11 cellular contexts compared by ENCODE assay signal in the genomic region with DNA sequence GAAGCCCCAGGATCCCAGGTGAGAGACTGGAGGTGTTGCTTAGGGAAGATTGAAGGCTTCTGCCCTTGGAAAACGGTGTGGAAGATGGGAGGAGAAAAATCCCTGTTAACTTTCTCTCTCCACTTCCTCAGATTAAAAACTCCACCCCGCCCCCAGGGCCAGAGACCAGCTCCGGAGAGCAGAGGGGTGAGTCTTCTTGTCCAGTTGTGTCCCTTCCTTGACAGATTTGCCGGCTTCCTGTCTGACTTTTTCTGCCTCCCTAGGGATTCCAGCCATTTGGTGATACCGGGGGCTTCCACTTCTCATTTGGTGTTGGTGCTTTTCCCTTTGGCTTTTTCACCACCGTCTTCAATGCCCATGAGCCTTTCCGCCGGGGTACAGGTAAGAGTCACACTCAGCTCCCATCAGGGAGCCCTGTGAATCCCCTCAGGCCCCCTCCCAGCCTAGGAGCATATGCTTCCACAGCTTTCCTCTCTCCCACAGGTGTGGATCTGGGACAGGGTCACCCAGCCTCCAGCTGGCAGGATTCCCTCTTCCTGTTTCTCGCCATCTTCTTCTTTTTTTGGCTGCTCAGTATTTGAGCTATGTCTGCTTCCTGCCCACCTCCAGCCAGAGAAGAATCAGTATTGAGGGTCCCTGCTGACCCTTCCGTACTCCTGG. TPM values are rescaled to one million over a fixed set of nuclear protein-coding genes. Genes with fewer than 3 reads are reported as not detected.
DNase-seq lines count a peak whose midpoint lies in the region; ATAC-seq, FAIRE-seq and TF ChIP-seq lines count a peak whose summit lies in the region.
"Had no signal": no experiment of that assay in that cellular context is flagged by ENCODE, and none has a peak within 500 bp of the region (broad histone marks: within the 10 kb centered on the region; RNA-seq: fewer than 3 reads in every experiment).

No MANE protein-coding gene starts in this region.

- H3K9me3 Mint-ChIP-seq in activated naive CD4-positive, alpha-beta T cell treated with anti-CD3 and anti-CD28 coated beads for 36 hours = no peaks in the 10 kb centered on the region
- H3K9me3 Mint-ChIP-seq in activated B cell treated with CpG ODN at 0.5 μM for 24 hours = no peaks in the 10 kb centered on the region

- TF ChIP-seq CTCF in activated B cell treated with CpG ODN at 0.5 μM for 24 hours (IDR thresholded peaks at IDR 0.05) = no peak
- no peak for TF ChIP-seq CTCF in keratinocyte (optimal IDR thresholded peaks at IDR 0.05 in 1 of 3, IDR thresholded peaks at IDR 0.05 in 1 of 3, conservative IDR thresholded peaks at IDR 0.05 in 1 of 3; ENCODE audit: extremely low read depth in 1 of 3, insufficient read depth in 2 of 3, low read length in 3 of 3)
- no peak for TF ChIP-seq CTCF in suprapubic skin (IDR thresholded peaks at IDR 0.05)

- H4K20me1 ChIP-seq in keratinocyte (ENCODE audit: control insufficient read depth, extremely low read depth, insufficient read depth, low read length) = no peaks in the 10 kb centered on the region

- H3K27me3 ChIP-seq in keratinocyte (ENCODE audit: control insufficient read depth, extremely low read depth, insufficient read depth, low read length) = no peaks in the 10 kb centered on the region
- no peaks in the 10 kb centered on the region for H3K27me3 ChIP-seq in suprapubic skin

- POLR2A ChIA-PET in activated B cell treated with CpG ODN at 0.5 μM for 24 hours (lab: Charles Lee) = interaction anchor here (3.9 to 5.0 kb wide), 3 partner anchors 11 to 52 kb away, joined by 23 to 102 read pairs (median 69); partner anchors contain the start of genes ATF6B, GPSM3 and PBX2

- no peaks in the 10 kb centered on the region for H3K27me3 Mint-ChIP-seq in activated naive CD4-positive, alpha-beta T cell treated with anti-CD3 and anti-CD28 coated beads for 36 hours (ENCODE audit: low read depth)
- H3K27me3 Mint-ChIP-seq in activated B cell treated with CpG ODN at 0.5 μM for 24 hours = no peaks in the 10 kb centered on the region

- H3K36me3 ChIP-seq in keratinocyte (ENCODE audit: control insufficient read depth in 2 of 2, extremely low read depth in 1 of 2, insufficient read depth in 2 of 2, low read length in 2 of 2) = peaks cover 8% of the 10 kb centered on the region in 2 experiments
- H3K36me3 ChIP-seq in suprapubic skin = peaks cover 26% of the 10 kb centered on the region

- H3K27ac Mint-ChIP-seq in activated naive CD4-positive, alpha-beta T cell treated with anti-CD3 and anti-CD28 coated beads for 36 hours = peak overlapping the region; percentile 66
- H3K27ac Mint-ChIP-seq in activated B cell treated with CpG ODN at 0.5 μM for 24 hours = peak overlapping the region; percentile 57

- intact Hi-C loops in activated naive CD4-positive, alpha-beta T cell treated with anti-CD3 and anti-CD28 coated beads for 36 hours (cut with micrococcal nuclease) = loop anchor here (2.0 to 5.0 kb wide), 4 partner anchors 345 to 792 kb away; partner anchors contain the start of genes GPANK1 and PSMB8
- intact Hi-C loops in activated B cell treated with CpG ODN at 0.5 μM for 24 hours (cut with micrococcal nuclease) = loop anchor here (5.0 to 10.0 kb wide), 4 partner anchors 278 to 1563 kb away; partner anchors contain the start of genes C6orf47, CSNK2B, GPANK1 and HSD17B8

- H3K27ac ChIP-seq in keratinocyte (ENCODE audit: control insufficient read depth, insufficient read depth, low read length) (no peak overlapping the region), suprapubic skin (no peak overlapping the region)

- peaks cover 16% of the 10 kb centered on the region for H3K79me2 ChIP-seq in keratinocyte (ENCODE audit: control insufficient read depth, insufficient read depth, low read length)

- TF ChIP-seq EP300 in suprapubic skin (IDR thresholded peaks at IDR 0.05) = no peak

- H3K36me3 Mint-ChIP-seq in activated naive CD4-positive, alpha-beta T cell treated with anti-CD3 and anti-CD28 coated beads for 36 hours (ENCODE audit: low read depth) = peaks cover 6% of the 10 kb centered on the region
- H3K36me3 Mint-ChIP-seq in activated B cell treated with CpG ODN at 0.5 μM for 24 hours (ENCODE audit: low read depth) = peaks cover 59% of the 10 kb centered on the region

- no peak overlapping the region for H2AFZ ChIP-seq in keratinocyte (ENCODE audit: control insufficient read depth, low read length)

- no peak for ATAC-seq in activated B cell treated with CpG ODN at 0.5 μM for 24 hours (ENCODE audit: low read depth)
- ATAC-seq in HG02884 (IDR thresholded peaks at IDR 0.05; ENCODE audit: unreplicated experiment) = no peak

- 68% methylated on average over 10 of the region's 10 CpGs for WGBS in suprapubic skin

- H3K9ac ChIP-seq in keratinocyte (ENCODE audit: control insufficient read depth, extremely low read depth, insufficient read depth, low read length) = no peak overlapping the region

- H3K4me3 ChIP-seq in keratinocyte (ENCODE audit: control insufficient read depth in 2 of 3, extremely low read depth in 1 of 3, insufficient read depth in 2 of 3, low read depth in 1 of 3, low read length in 3 of 3) (no peak overlapping the region), suprapubic skin (peak overlapping the region; percentile 93)

- H3K9me3 ChIP-seq in keratinocyte (ENCODE audit: control insufficient read depth, low read depth, low read length) (no peaks in the 10 kb centered on the region), suprapubic skin (no peaks in the 10 kb centered on the region)

- peak overlapping the region; percentile 43 for H3K4me3 Mint-ChIP-seq in activated naive CD4-positive, alpha-beta T cell treated with anti-CD3 and anti-CD28 coated beads for 36 hours
- peak overlapping the region; percentile 96 for H3K4me3 Mint-ChIP-seq in activated B cell treated with CpG ODN at 0.5 μM for 24 hours

- no peak for DNase-seq in activated naive CD4-positive, alpha-beta T cell treated with anti-CD3 and anti-CD28 coated beads for 36 hours
- no peak for DNase-seq in activated naive CD4-positive, alpha-beta T cell treated with Interleukin-2 at 50 U/mL for 16 hours
- DNase-seq in activated B cell treated with CpG ODN at 0.5 μM for 24 hours = no peak
- DNase-seq in keratinocyte (ENCODE audit: low read depth, low spot score) = no peak
- DNase-seq in suprapubic skin (ENCODE audit: low spot score in 2 of 2) = no peak
- DNase-seq in COLO829 (ENCODE audit: low spot score) = no peak
- no peak for DNase-seq in amniotic stem cell (lab: John Stamatoyannopoulos, UW)
- DNase-seq: activated effector memory CD4-positive, alpha-beta T cell treated with anti-CD3 and anti-CD28 coated beads, Interleukin-2, amount 50 U/mL, for 16 hours; AML-193; NCI-H345 had no signal

- TF ChIP-seq POLR2A in suprapubic skin (IDR thresholded peaks at IDR 0.05) = no peak

- no peaks in the 10 kb centered on the region for H3K9me1 ChIP-seq in keratinocyte (ENCODE audit: control insufficient read depth, extremely low read depth, insufficient read depth, low read length)

- dilution Hi-C loops in keratinocyte (cut with MboI; ENCODE audit: extremely low pct_ligation_motif_present, low sequenced_read_pairs) = no loop called here

- CTCF ChIA-PET in activated naive CD4-positive, alpha-beta T cell treated with anti-CD3 and anti-CD28 coated beads for 36 hours (lab: Charles Lee) = interaction anchor here (1.0 to 1.4 kb wide), 2 partner anchors 8 to 16 kb away, joined by 3 to 5 read pairs; no protein-coding TSS in a partner anchor
- CTCF ChIA-PET in activated B cell treated with CpG ODN at 0.5 μM for 24 hours (lab: Charles Lee) = interaction anchor here (1.3 to 1.8 kb wide), 2 partner anchors 16 to 31 kb away, joined by 3 to 6 read pairs; no protein-coding TSS in a partner anchor

- peaks cover 25% of the 10 kb centered on the region for H3K4me1 ChIP-seq in keratinocyte (ENCODE audit: control insufficient read depth, extremely low read depth, insufficient read depth, low read length)
- H3K4me1 ChIP-seq in suprapubic skin = peaks cover 62% of the 10 kb centered on the region

- no peak for FAIRE-seq in keratinocyte (lab: Jason Lieb, UNC)

- H3K4me2 ChIP-seq in keratinocyte (ENCODE audit: control insufficient read depth, extremely low read depth, insufficient read depth, low read depth, low read length) = peak overlapping the region; percentile 87

- H3K4me1 Mint-ChIP-seq in activated naive CD4-positive, alpha-beta T cell treated with anti-CD3 and anti-CD28 coated beads for 36 hours (ENCODE audit: low read depth) = peaks cover 53% of the 10 kb centered on the region
- peaks cover 48% of the 10 kb centered on the region for H3K4me1 Mint-ChIP-seq in activated B cell treated with CpG ODN at 0.5 μM for 24 hours

RNA-seq across cellular contexts. Expression of gene RNF5, which starts 1.7 kb away (rescaled TPM):
- 10 to 100 TPM; 39.5 to 39.9 TPM for total RNA-seq in activated naive CD4-positive, alpha-beta T cell treated with anti-CD3 and anti-CD28 coated beads for 36 hours
- total RNA-seq in activated B cell treated with CpG ODN at 0.5 μM for 24 hours = 39.7 and 41.8 TPM in 2 replicates
- 29.6 to 43.2 TPM (median 33.2 TPM) in 3 replicates for polyA plus RNA-seq in keratinocyte
- 2.9 TPM for polyA plus RNA-seq in keratinocyte (2011; ENCODE audit: low read depth)
- 36.8 and 37.5 TPM in 2 replicates for polyA plus RNA-seq in keratinocyte (2011; cell fraction: cytosol; rRNA removed)
- polyA plus RNA-seq in keratinocyte (2011; cell fraction: nucleus; rRNA removed) = 15.3 and 17.9 TPM in 2 replicates
- polyA plus RNA-seq in keratinocyte (2012; ENCODE audit: low replicate concordance) = 35.1 and 39.4 TPM in 2 replicates
- 15.1 to 20.0 TPM (median 16.7 TPM) in 3 replicates for polyA minus RNA-seq in keratinocyte
- polyA minus RNA-seq in keratinocyte (2011; cell fraction: cytosol; rRNA and poly(A)+ RNA removed) = 15.0 TPM
- 4.0 and 7.0 TPM in 2 replicates for polyA minus RNA-seq in keratinocyte (2011; cell fraction: nucleus; rRNA and poly(A)+ RNA removed)
- total RNA-seq in suprapubic skin = 10 to 100 TPM; 55.7 to 73.0 (median 63.4) TPM

RNA-seq across cellular contexts. Expression of gene AGPAT1, which starts 4.0 kb away (rescaled TPM):
- 10 to 100 TPM; 25.8 to 26.5 TPM for total RNA-seq in activated naive CD4-positive, alpha-beta T cell treated with anti-CD3 and anti-CD28 coated beads for 36 hours
- total RNA-seq in activated B cell treated with CpG ODN at 0.5 μM for 24 hours (26.4 and 27.0 TPM in 2 replicates), suprapubic skin (10 to 100 TPM; 30.4 to 68.9 (median 42.6) TPM)
- 46.4 to 85.1 TPM (median 54.7 TPM) in 3 replicates for polyA plus RNA-seq in keratinocyte
- 2.9 TPM for polyA plus RNA-seq in keratinocyte (2011; ENCODE audit: low read depth)
- polyA plus RNA-seq in keratinocyte (2011; cell fraction: cytosol; rRNA removed) = 85.0 and 105 TPM in 2 replicates
- 54.6 and 68.9 TPM in 2 replicates for polyA plus RNA-seq in keratinocyte (2011; cell fraction: nucleus; rRNA removed)
- polyA plus RNA-seq in keratinocyte (2012; ENCODE audit: low replicate concordance) = 32.3 and 71.2 TPM in 2 replicates
- polyA minus RNA-seq in keratinocyte = 94.8 to 190 TPM (median 128 TPM) in 3 replicates
- 142 TPM for polyA minus RNA-seq in keratinocyte (2011; cell fraction: cytosol; rRNA and poly(A)+ RNA removed)
- polyA minus RNA-seq in keratinocyte (2011; cell fraction: nucleus; rRNA and poly(A)+ RNA removed) = 26.9 and 27.6 TPM in 2 replicates

RNA-seq across cellular contexts. Expression of gene AGER, which starts 4.2 kb away (rescaled TPM):
- 10 to 100 TPM; 15.6 to 17.0 TPM for total RNA-seq in activated naive CD4-positive, alpha-beta T cell treated with anti-CD3 and anti-CD28 coated beads for 36 hours
- total RNA-seq in activated B cell treated with CpG ODN at 0.5 μM for 24 hours (23.5 and 30.8 TPM in 2 replicates), suprapubic skin (1 to 10 TPM in 3 of 4 donors, not detected in 1; 1.5 to 9.9 (median 4.8) TPM)
- 2.0 to 2.4 TPM (median 2.4 TPM) in 3 replicates for polyA plus RNA-seq in keratinocyte
- polyA plus RNA-seq in keratinocyte (2011; ENCODE audit: low read depth) = 4.5 TPM
- polyA plus RNA-seq in keratinocyte (2011; cell fraction: cytosol; rRNA removed) = 0.70 and 0.80 TPM in 2 replicates
- polyA plus RNA-seq in keratinocyte (2011; cell fraction: nucleus; rRNA removed) = 7.7 and 8.1 TPM in 2 replicates
- polyA plus RNA-seq in keratinocyte (2012; ENCODE audit: low replicate concordance) = 2.3 and 4.0 TPM in 2 replicates
- polyA minus RNA-seq in keratinocyte = 0.33 to 1.3 TPM (median 0.56 TPM) in 3 replicates
- polyA minus RNA-seq in keratinocyte (2011; cell fraction: cytosol; rRNA and poly(A)+ RNA removed) = not detected
- polyA minus RNA-seq in keratinocyte (2011; cell fraction: nucleus; rRNA and poly(A)+ RNA removed) = 0.63 and 0.85 TPM in 2 replicates

RNA-seq across cellular contexts. Expression of gene PBX2, which starts 10.1 kb away (rescaled TPM):
- 10 to 100 TPM; 46.5 to 47.7 TPM for total RNA-seq in activated naive CD4-positive, alpha-beta T cell treated with anti-CD3 and anti-CD28 coated beads for 36 hours
- total RNA-seq in activated B cell treated with CpG ODN at 0.5 μM for 24 hours (134 and 153 TPM in 2 replicates), suprapubic skin (10 to 100 TPM; 51.0 to 84.7 (median 63.8) TPM)
- polyA plus RNA-seq in keratinocyte = 43.5 to 54.9 TPM (median 44.0 TPM) in 3 replicates
- 8.7 TPM for polyA plus RNA-seq in keratinocyte (2011; ENCODE audit: low read depth)
- 28.3 and 36.2 TPM in 2 replicates for polyA plus RNA-seq in keratinocyte (2011; cell fraction: cytosol; rRNA removed)
- polyA plus RNA-seq in keratinocyte (2011; cell fraction: nucleus; rRNA removed) = 89.5 and 101 TPM in 2 replicates
- polyA plus RNA-seq in keratinocyte (2012; ENCODE audit: low replicate concordance) = 19.5 and 38.4 TPM in 2 replicates
- 37.5 to 49.7 TPM (median 45.1 TPM) in 3 replicates for polyA minus RNA-seq in keratinocyte
- polyA minus RNA-seq in keratinocyte (2011; cell fraction: cytosol; rRNA and poly(A)+ RNA removed) = 30.5 TPM
- 16.9 and 22.4 TPM in 2 replicates for polyA minus RNA-seq in keratinocyte (2011; cell fraction: nucleus; rRNA and poly(A)+ RNA removed)

RNA-seq across cellular contexts. Expression of gene GPSM3, which starts 12.6 kb away (rescaled TPM):
- 10 to 100 TPM; 71.8 to 72.1 TPM for total RNA-seq in activated naive CD4-positive, alpha-beta T cell treated with anti-CD3 and anti-CD28 coated beads for 36 hours
- 185 and 199 TPM in 2 replicates for total RNA-seq in activated B cell treated with CpG ODN at 0.5 μM for 24 hours
- polyA plus RNA-seq in keratinocyte = 2.8 to 6.5 TPM (median 3.6 TPM) in 3 replicates
- not detected for polyA plus RNA-seq in keratinocyte (2011; ENCODE audit: low read depth)
- 2.3 and 4.1 TPM in 2 replicates for polyA plus RNA-seq in keratinocyte (2011; cell fraction: cytosol; rRNA removed)
- polyA plus RNA-seq in keratinocyte (2011; cell fraction: nucleus; rRNA removed) = 1.7 and 2.1 TPM in 2 replicates
- 0.39 and 7.2 TPM in 2 replicates for polyA plus RNA-seq in keratinocyte (2012; ENCODE audit: low replicate concordance)
- polyA minus RNA-seq in keratinocyte = 1.6 to 9.5 TPM (median 3.2 TPM) in 3 replicates
- 2.9 TPM for polyA minus RNA-seq in keratinocyte (2011; cell fraction: cytosol; rRNA and poly(A)+ RNA removed)
- 0.42 TPM in 1 of 2 replicates, not detected in the other for polyA minus RNA-seq in keratinocyte (2011; cell fraction: nucleus; rRNA and poly(A)+ RNA removed)
- total RNA-seq in suprapubic skin = 1 to 10 TPM; 4.8 to 5.5 (median 5.1) TPM
